Comparison of ENCODE assay signal across 18 cellular contexts in the genomic region with DNA sequence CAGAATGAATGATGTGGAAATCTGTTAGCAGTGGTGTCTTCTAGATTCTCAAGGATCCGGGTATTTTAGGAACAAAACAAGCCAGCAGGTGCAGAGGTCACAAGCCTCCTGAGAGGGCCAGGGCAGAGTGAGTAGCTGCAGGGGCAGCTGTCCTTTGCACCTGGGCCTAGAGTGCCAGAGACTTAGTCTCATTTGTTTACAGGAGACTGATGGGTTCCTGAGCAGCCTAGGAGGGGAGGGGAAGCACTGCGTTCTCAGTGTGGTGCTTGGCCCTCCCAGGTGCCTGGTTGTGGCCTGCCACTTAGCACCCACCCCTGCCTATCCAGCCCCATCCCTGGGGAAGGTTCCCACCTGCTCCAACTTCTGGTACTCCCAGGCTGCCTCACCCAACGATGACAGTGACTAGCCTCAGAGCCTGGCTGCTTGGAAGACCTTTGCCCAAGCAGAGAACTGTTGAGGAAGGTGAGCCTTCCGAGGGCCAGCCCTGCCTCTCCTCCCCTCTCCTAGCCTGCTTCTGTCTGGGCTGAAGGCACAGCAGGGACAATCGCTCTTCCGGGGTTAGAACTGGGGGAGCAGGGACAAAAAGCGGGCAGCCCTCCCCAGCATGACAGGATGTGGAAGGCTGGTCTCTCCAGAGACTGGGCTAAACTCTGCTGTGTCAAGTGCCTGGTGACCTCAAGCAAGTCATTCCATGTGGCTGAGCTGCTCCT. TPM values are rescaled to one million over a fixed set of nuclear protein-coding genes. Genes with fewer than 3 reads are reported as not detected.
A peak's percentile ranks its signal among the peaks of the same experiment; 100 is the strongest.
DNase-seq lines count a peak whose midpoint lies in the region; ATAC-seq, FAIRE-seq and TF ChIP-seq lines count a peak whose summit lies in the region.
"Had no signal": no experiment of that assay in that cellular context is flagged by ENCODE, and none has a peak within 500 bp of the region (broad histone marks: within the 10 kb centered on the region; RNA-seq: fewer than 3 reads in every experiment).

No MANE protein-coding gene starts in this region.

- H3K9me2 ChIP-seq in GM23338 (ENCODE audit: insufficient read depth) (no peaks in the 10 kb centered on the region), GM23248 (ENCODE audit: insufficient read depth) (no peaks in the 10 kb centered on the region)

- H3K27ac ChIP-seq in GM23338 (ENCODE audit: low read depth) = no peak overlapping the region
- H3K27ac ChIP-seq in osteoblast (ENCODE audit: low read depth, low read length) = no peak overlapping the region
- H3K27ac ChIP-seq in GM23248 = no peak overlapping the region
- H3K27ac ChIP-seq: heart right ventricle, testis had no signal

- H3K4me3 Mint-ChIP-seq in GM23338 (peak overlapping the region; percentile 42; the same call in 1 of the 3 replicates), chondrocyte (ENCODE audit: unreplicated experiment) (no peak overlapping the region)

- no peak overlapping the region for H3K9ac ChIP-seq in GM23248

- no peak for FAIRE-seq in GM12891 (lab: Jason Lieb, UNC)
- FAIRE-seq: keratinocyte had no signal

- in situ Hi-C loops in GM23248 (cut with MboI) = no loop called here

- H3K9me3 ChIP-seq in osteoblast (ENCODE audit: low read depth, low read length) = no peaks in the 10 kb centered on the region
- H3K9me3 ChIP-seq in GM23248 (ENCODE audit: low read depth) = no peaks in the 10 kb centered on the region
- H3K9me3 ChIP-seq: BE2C, heart right ventricle, testis had no signal

- H3K36me3 Mint-ChIP-seq in GM23338 (ENCODE audit: low read depth) = peaks cover 15% of the 10 kb centered on the region
- H3K36me3 Mint-ChIP-seq in chondrocyte (ENCODE audit: low read depth) = peaks cover 6% of the 10 kb centered on the region
- H3K36me3 Mint-ChIP-seq: activated naive CD4-positive, alpha-beta T cell treated with anti-CD3 and anti-CD28 coated beads, Interleukin-2, amount 50 U/mL, for 72 hours had no signal

- no peaks in the 10 kb centered on the region for H3K36me3 ChIP-seq in GM23338 (ENCODE audit: insufficient read depth)
- peaks cover 15% of the 10 kb centered on the region for H3K36me3 ChIP-seq in osteoblast (ENCODE audit: insufficient read depth, low read length)
- no peaks in the 10 kb centered on the region for H3K36me3 ChIP-seq in GM23248 (ENCODE audit: low read depth)
- H3K36me3 ChIP-seq: BE2C had no signal

- TF ChIP-seq CTCF in GM23338 (conservative IDR thresholded peaks at IDR 0.05; ENCODE audit: low read depth in 2 of 2) (no peak), chondrocyte (IDR thresholded peaks at IDR 0.05) (no peak), osteoblast (IDR thresholded peaks at IDR 0.05; ENCODE audit: extremely low read depth, low read depth, low read length) (no peak)

- peaks cover 12% of the 10 kb centered on the region for H3F3A ChIP-seq in GM23338 (replicated peaks; ENCODE audit: low read depth)
- H3F3A ChIP-seq in GM23248 (ENCODE audit: insufficient read depth) = no peaks in the 10 kb centered on the region

- H3K27me3 ChIP-seq in GM23338 (ENCODE audit: insufficient read depth) (no peaks in the 10 kb centered on the region), osteoblast (ENCODE audit: insufficient read depth, low read length) (no peaks in the 10 kb centered on the region), GM23248 (replicated peaks; ENCODE audit: insufficient read depth) (no peaks in the 10 kb centered on the region)
- H3K27me3 ChIP-seq: BE2C, heart right ventricle, testis had no signal

- H3K4me3 ChIP-seq in GM23338 = no peak overlapping the region
- H3K4me3 ChIP-seq in osteoblast (ENCODE audit: insufficient read depth, low read length) = no peak overlapping the region
- no peak overlapping the region for H3K4me3 ChIP-seq in GM23248
- H3K4me3 ChIP-seq: heart right ventricle, testis had no signal

- H4K20me1 ChIP-seq in GM23338 (replicated peaks; ENCODE audit: insufficient read depth) (peaks cover 7% of the 10 kb centered on the region), osteoblast (ENCODE audit: insufficient read depth, low read length) (peaks cover 91% of the 10 kb centered on the region), GM23248 (ENCODE audit: insufficient read depth) (peaks cover 16% of the 10 kb centered on the region)

- H2AFZ ChIP-seq in GM23338 (no peak overlapping the region), osteoblast (ENCODE audit: low read length) (no peak overlapping the region), GM23248 (no peak overlapping the region)

- DNase-seq in COLO668 (lab: John Stamatoyannopoulos, UW; ENCODE audit: unreplicated experiment) = peak; percentile 20
- no peak for DNase-seq in GM23338 (ENCODE audit: low spot score)
- DNase-seq in chondrocyte (ENCODE audit: low spot score) = peak; percentile 50
- peak; percentile 37 for DNase-seq in osteoblast (ENCODE audit: insufficient read length, low spot score, missing footprints)
- DNase-seq in GM23248 = no peak
- no peak for DNase-seq in GM12891 (ENCODE audit: insufficient read length, low spot score)
- no peak for DNase-seq in DMS 273 treated with DMSO at 0.1 percent for 48 hours (lab: John Stamatoyannopoulos, UW)
- DNase-seq: activated CD4-positive, CD25-positive, alpha-beta regulatory T cell; BE2C; heart right ventricle; midbrain; NCI-H2227 treated with DMSO at 0.1 percent for 48 hours; stimulated activated CD4-positive, alpha-beta T cell treated with anti-CD3 and anti-CD28 coated beads, Interleukin-4, amount 100 ng/mL, for 1 hour; stimulated activated CD8-positive, alpha-beta memory T cell treated with anti-CD3 and anti-CD28 coated beads, Interleukin-4, amount 100 ng/mL, for 48 hours; T-helper 2 cell; testis had no signal

- no peak for TF ChIP-seq POLR2A in GM12891 (IDR thresholded peaks at IDR 0.05; ENCODE audit: low read depth, low read length)

- H3K4me1 ChIP-seq in GM23338 (ENCODE audit: insufficient read depth) = peaks cover 59% of the 10 kb centered on the region
- H3K4me1 ChIP-seq in osteoblast (ENCODE audit: insufficient read depth, low read length) = peaks cover 7% of the 10 kb centered on the region
- H3K4me1 ChIP-seq in GM23248 (ENCODE audit: insufficient read depth) = no peaks in the 10 kb centered on the region
- H3K4me1 ChIP-seq: BE2C, testis had no signal

- ATAC-seq in GM23338 = no peak
- ATAC-seq: activated naive CD4-positive, alpha-beta T cell treated with anti-CD3 and anti-CD28 coated beads, Interleukin-2, amount 50 U/mL, for 72 hours had no signal

- H3K4me2 ChIP-seq in GM23338 (no peak overlapping the region; the same call in 1 of the 2 replicates), osteoblast (ENCODE audit: insufficient read depth, low read length) (no peak overlapping the region), GM23248 (ENCODE audit: unreplicated experiment) (no peak overlapping the region)

- H3K27ac Mint-ChIP-seq in GM23338 (no peak overlapping the region; the same call in 1 of the 2 replicates), chondrocyte (ENCODE audit: unreplicated experiment) (peak overlapping the region; percentile 36)

- H3K79me2 ChIP-seq in GM23338 (replicated peaks; ENCODE audit: insufficient read depth) (peaks cover 81% of the 10 kb centered on the region), osteoblast (ENCODE audit: insufficient read depth, low read length) (peaks cover 100% of the 10 kb centered on the region), GM23248 (ENCODE audit: insufficient read depth) (peaks cover 100% of the 10 kb centered on the region)

- H3K9me3 Mint-ChIP-seq in GM23338 (no peaks in the 10 kb centered on the region; the same call in 1 of the 3 replicates), chondrocyte (ENCODE audit: low read depth) (no peaks in the 10 kb centered on the region)
- H3K9me3 Mint-ChIP-seq: activated naive CD4-positive, alpha-beta T cell treated with anti-CD3 and anti-CD28 coated beads, Interleukin-2, amount 50 U/mL, for 72 hours had no signal

- 68 to 72% methylated on average over 7 of the region's 7 CpGs for WGBS in GM23248 (ENCODE audit: low coverage in 1 of 2, low lambda C conversion rate in 2 of 2, missing lambda C conversion rate in 2 of 2), 2 experiments

- H3K27me3 Mint-ChIP-seq in GM23338 (ENCODE audit: insufficient read depth, low read depth, poor library complexity) (peaks cover 20% of the 10 kb centered on the region), chondrocyte (ENCODE audit: low read depth) (no peaks in the 10 kb centered on the region)

- H3K4me1 Mint-ChIP-seq in GM23338 = peaks cover 78% of the 10 kb centered on the region
- H3K4me1 Mint-ChIP-seq in chondrocyte (ENCODE audit: low read depth) = peaks cover 29% of the 10 kb centered on the region

TF ChIP-seq in GM23338, 12 proteins besides CTCF, POLR2A, EP300 and RAD21 (continues in another document):
- TF ChIP-seq CREB1 (CRISPR knock-in tag; IDR thresholded peaks at IDR 0.05; ENCODE audit: low read depth) (no peak), ETS1 (IDR thresholded peaks at IDR 0.05) (no peak)

TF ChIP-seq in GM12891, 5 proteins besides CTCF, POLR2A, EP300 and RAD21:
- no peak for TF ChIP-seq PAX5 (IDR thresholded peaks at IDR 0.05; ENCODE audit: insufficient read depth, low read length, severe bottlenecking)
- TF ChIP-seq SPI1 (IDR thresholded peaks at IDR 0.05; ENCODE audit: low read depth, low read length) = no peak
- no peak for TF ChIP-seq POLR2AphosphoS5 (IDR thresholded peaks at IDR 0.05; ENCODE audit: low read depth, low read length)
- TF ChIP-seq POU2F2 (IDR thresholded peaks at IDR 0.05; ENCODE audit: low read depth, low read length) = no peak
- TF ChIP-seq TAF1 (IDR thresholded peaks at IDR 0.05; ENCODE audit: low read depth, low read length) = no peak
TF ChIP-seq in GM12891: peak in this region for 0.

RNA-seq across cellular contexts. Expression of gene KCNQ1OT1, which starts 10.1 kb away (rescaled TPM):
- 2.8 and 4.2 TPM in 2 replicates for total RNA-seq in GM23338 (2014; rRNA removed; shearing (Covaris generic))
- polyA plus RNA-seq in GM23338 (2016; fragmentation: Nextera tagmentation; extraction: Ambion mirVana) (0.89 and 1.5 TPM in 2 replicates), GM23248 (2016; fragmentation: Nextera tagmentation; extraction: Ambion mirVana) (0.28 and 0.49 TPM in 2 replicates)
- total RNA-seq in chondrocyte (2.5 to 8.5 TPM (median 2.7 TPM) in 3 replicates), osteoblast (5.1 and 6.2 TPM in 2 replicates)
- total RNA-seq in GM23248 (2014; rRNA removed; shearing (Covaris generic)) = 0.86 and 1.1 TPM in 2 replicates
- 0.10 TPM for polyA plus RNA-seq in GM12891 (2012; ENCODE audit: low read depth, missing spikeins)

Comparison
In these comparisons a context has a peak if more than half of its experiments do, and no peak if none do; other contexts are left out.
1. DNase-seq: peak in COLO668 (single experiment), chondrocyte (single experiment) and osteoblast (single experiment); none in GM23338 (single experiment), GM23248 (single experiment), GM12891 (single experiment) and DMS 273 treated with DMSO at 0.1 percent for 48 hours (single experiment).